ENCODE assay signal across 29 cellular contexts in the genomic region with DNA sequence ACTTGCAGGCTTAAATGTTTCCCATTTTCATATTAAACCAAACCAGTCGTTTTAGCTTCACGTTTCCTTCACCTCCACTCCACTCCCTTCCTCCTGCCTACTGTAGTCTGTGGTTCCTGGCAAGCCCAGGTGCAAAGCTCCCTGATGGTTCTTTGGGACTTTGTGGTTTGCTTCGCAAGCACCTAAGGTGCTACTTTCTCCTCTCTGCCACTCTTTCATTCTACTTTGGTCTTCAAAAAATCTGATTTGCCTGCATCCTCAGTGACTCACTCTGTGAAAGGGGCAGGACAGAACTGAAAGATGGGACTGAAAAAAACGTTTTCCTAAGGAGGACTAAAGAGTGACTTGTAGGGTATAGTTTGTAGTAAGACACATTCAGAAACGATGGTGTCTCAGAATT.
"Had no signal": no experiment of that assay in that cellular context is flagged by ENCODE, and none has a peak within 500 bp of the region (broad histone marks: within the 10 kb centered on the region; RNA-seq: fewer than 3 reads in every experiment).

No MANE protein-coding gene starts in this region.

- H3K36me3 Mint-ChIP-seq: activated naive CD8-positive, alpha-beta T cell had no signal

- H3K27me3 Mint-ChIP-seq: activated CD4-positive, alpha-beta memory T cell treated with anti-CD3 and anti-CD28 coated beads, Interleukin-2, amount 10 ng/mL, durations not matched to agents 7 days and 5 days; dendritic cell treated with granulocyte-macrophage colony-stimulating factor and Interleukin-4, amounts not matched to agents 40 ng/mL and 50 ng/mL, for 4 days had no signal

- H3K27me3 ChIP-seq: brain microvascular endothelial cell had no signal

- H3K4me1 Mint-ChIP-seq: activated CD4-positive, alpha-beta memory T cell treated with anti-CD3 and anti-CD28 coated beads, Interleukin-2, amount 10 ng/mL, durations not matched to agents 7 days and 5 days; activated CD4-positive, alpha-beta T cell treated with anti-CD3 and anti-CD28 coated beads, Interleukin-2, amount 10 ng/mL, durations not matched to agents 7 days and 5 days; activated T-helper 17 cell treated with anti-CD3 and anti-CD28 coated beads, Interleukin-2, amount 50 U/mL, for 72 hours; central memory CD8-positive, alpha-beta T cell had no signal

- H3K27ac Mint-ChIP-seq: activated CD4-positive, alpha-beta memory T cell treated with anti-CD3 and anti-CD28 coated beads, Interleukin-2, amount 10 ng/mL, durations not matched to agents 7 days and 5 days; activated CD4-positive, alpha-beta T cell treated with anti-CD3 and anti-CD28 coated beads, Interleukin-2, amount 10 ng/mL, durations not matched to agents 7 days and 5 days; activated naive CD8-positive, alpha-beta T cell; activated T-cell treated with anti-CD3 and anti-CD28 coated beads, Interleukin-2, amount 50 U/mL, for 24 hours; activated T-cell treated with anti-CD3 and anti-CD28 coated beads, Interleukin-2, amount 50 U/mL, for 72 hours; activated T-helper 17 cell treated with anti-CD3 and anti-CD28 coated beads, Interleukin-2, amount 50 U/mL, for 72 hours; dendritic cell treated with granulocyte-macrophage colony-stimulating factor and Interleukin-4, amounts not matched to agents 40 ng/mL and 50 ng/mL, for 4 days; endodermal cell had no signal

- H3K4me3 Mint-ChIP-seq: activated CD4-positive, alpha-beta memory T cell treated with anti-CD3 and anti-CD28 coated beads, Interleukin-2, amount 10 ng/mL, durations not matched to agents 7 days and 5 days; activated CD4-positive, alpha-beta T cell treated with anti-CD3 and anti-CD28 coated beads, Interleukin-2, amount 10 ng/mL, durations not matched to agents 7 days and 5 days; activated naive CD8-positive, alpha-beta T cell; activated T-cell treated with anti-CD3 and anti-CD28 coated beads, Interleukin-2, amount 50 U/mL, for 24 hours; activated T-cell treated with anti-CD3 and anti-CD28 coated beads, Interleukin-2, amount 50 U/mL, for 72 hours; activated T-helper 17 cell treated with anti-CD3 and anti-CD28 coated beads, Interleukin-2, amount 50 U/mL, for 72 hours; central memory CD8-positive, alpha-beta T cell; dendritic cell treated with granulocyte-macrophage colony-stimulating factor and Interleukin-4, amounts not matched to agents 40 ng/mL and 50 ng/mL, for 4 days; endodermal cell had no signal

- H3K36me3 ChIP-seq: brain microvascular endothelial cell had no signal

- DNase-seq: activated CD4-positive, alpha-beta memory T cell treated with anti-CD3 and anti-CD28 coated beads, Interleukin-2, amount 10 ng/mL, durations not matched to agents 7 days and 5 days; activated CD4-positive, alpha-beta T cell treated with anti-CD3 and anti-CD28 coated beads for 4 hours; activated CD4-positive, alpha-beta T cell treated with anti-CD3 and anti-CD28 coated beads, Interleukin-2, amount 10 ng/mL, durations not matched to agents 7 days and 5 days; activated CD4-positive, alpha-beta T cell treated with anti-CD3 and anti-CD28 coated beads, Interleukin-2, amount 50 U/mL, for 4 hours; activated CD4-positive, CD25-positive, alpha-beta regulatory T cell; activated CD4-positive, CD25-positive, alpha-beta regulatory T cell treated with anti-CD3 and anti-CD28 coated beads, Interleukin-2, amount 50 U/mL, for 72 hours; activated CD8-positive, alpha-beta memory T cell treated with anti-CD3 and anti-CD28 coated beads, Interleukin-2, amount 50 U/mL, for 48 hours; activated effector memory CD4-positive, alpha-beta T cell treated with Interleukin-2 at 50 U/mL for 16 hours; activated gamma-delta T cell treated with Interleukin-2 at 50 U/mL for 16 hours; activated naive CD4-positive, alpha-beta T cell treated with anti-CD3 and anti-CD28 coated beads, Interleukin-2, amount 50 U/mL, for 16 hours; activated naive CD4-positive, alpha-beta T cell treated with Interleukin-2 at 50 U/mL for 16 hours; activated T-cell treated with anti-CD3 and anti-CD28 coated beads for 4 hours; activated T-cell treated with anti-CD3 and anti-CD28 coated beads, Interleukin-2, amount 50 U/mL, for 24 hours; activated T-cell treated with anti-CD3 and anti-CD28 coated beads, Interleukin-2, amount 50 U/mL, for 72 hours; amniotic stem cell; anterior cingulate cortex; brain microvascular endothelial cell; dorsolateral prefrontal cortex; effector memory CD4-positive, alpha-beta T cell; endodermal cell; foreskin fibroblast; head of caudate nucleus; T-helper 2 cell had no signal

- H3K27ac ChIP-seq: brain microvascular endothelial cell, coronary artery, dorsolateral prefrontal cortex had no signal

- H3K4me3 ChIP-seq: coronary artery, dorsolateral prefrontal cortex had no signal

- H3K9me3 Mint-ChIP-seq: activated CD4-positive, alpha-beta memory T cell treated with anti-CD3 and anti-CD28 coated beads, Interleukin-2, amount 10 ng/mL, durations not matched to agents 7 days and 5 days; activated CD4-positive, alpha-beta T cell treated with anti-CD3 and anti-CD28 coated beads, Interleukin-2, amount 10 ng/mL, durations not matched to agents 7 days and 5 days; activated T-cell treated with anti-CD3 and anti-CD28 coated beads, Interleukin-2, amount 50 U/mL, for 24 hours; activated T-cell treated with anti-CD3 and anti-CD28 coated beads, Interleukin-2, amount 50 U/mL, for 72 hours; activated T-helper 17 cell treated with anti-CD3 and anti-CD28 coated beads, Interleukin-2, amount 50 U/mL, for 72 hours; dendritic cell treated with granulocyte-macrophage colony-stimulating factor and Interleukin-4, amounts not matched to agents 40 ng/mL and 50 ng/mL, for 4 days; endodermal cell had no signal

- ATAC-seq: activated T-cell treated with anti-CD3 and anti-CD28 coated beads, Interleukin-2, amount 50 U/mL, for 72 hours; activated T-helper 17 cell treated with anti-CD3 and anti-CD28 coated beads, Interleukin-2, amount 50 U/mL, for 72 hours; esophagus mucosa had no signal
